Comparison of ENCODE assay signal across 1 cellular context in the genomic region with DNA sequence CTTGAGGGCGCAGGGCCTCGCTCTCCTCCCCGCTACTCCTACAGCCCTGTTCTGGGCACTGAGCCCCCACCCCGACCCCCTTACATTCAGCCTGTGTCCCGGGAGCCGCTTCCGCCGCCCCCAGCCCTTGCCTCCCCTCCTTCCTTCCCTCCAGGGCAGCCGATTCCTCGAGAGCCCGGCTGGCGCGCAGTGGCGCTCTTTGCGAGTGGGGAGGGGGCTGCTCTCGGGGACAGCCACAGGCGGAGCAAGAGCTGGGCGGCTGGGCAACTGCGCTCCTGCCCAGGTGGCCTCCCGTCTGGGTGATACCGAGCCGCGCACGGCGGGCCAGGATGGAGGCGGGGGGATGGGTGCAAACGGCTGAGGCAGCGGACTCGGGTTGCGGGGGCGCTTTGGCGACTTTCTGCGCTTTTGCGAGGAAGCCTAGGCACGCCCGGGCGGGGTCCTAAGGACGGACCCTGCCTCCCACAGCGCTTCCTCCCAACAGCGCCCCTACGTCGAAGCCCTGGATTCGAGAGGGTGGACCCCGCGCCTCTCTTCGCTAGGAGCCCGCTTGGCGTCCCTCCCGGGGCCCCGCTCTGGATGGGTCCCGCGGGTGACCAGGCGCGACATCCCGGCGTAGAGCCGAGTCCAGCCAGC.
TF ChIP-seq lines count a peak whose summit lies in the region.

No MANE protein-coding gene starts in this region.

TF ChIP-seq in IMR-90, 13 proteins besides CTCF, POLR2A, EP300 and RAD21 (continued from another document):
- TF ChIP-seq MXI1 (IDR thresholded peaks at IDR 0.05; ENCODE audit: borderline replicate concordance, low read depth, low read length) (no peak), CHD1 (IDR thresholded peaks at IDR 0.05; ENCODE audit: low read depth, low read length) (no peak), SMC3 (IDR thresholded peaks at IDR 0.05; ENCODE audit: low read depth, low read length) (no peak), NFE2L2 (IDR thresholded peaks at IDR 0.05; ENCODE audit: low read depth, low read length) (no peak), MAZ (IDR thresholded peaks at IDR 0.05; ENCODE audit: borderline replicate concordance, low read depth, low read length) (no peak), USF2 (IDR thresholded peaks at IDR 0.05; ENCODE audit: low read depth, low read length) (no peak)
